Comparison of ENCODE assay signal across 16 cellular contexts in the genomic region with DNA sequence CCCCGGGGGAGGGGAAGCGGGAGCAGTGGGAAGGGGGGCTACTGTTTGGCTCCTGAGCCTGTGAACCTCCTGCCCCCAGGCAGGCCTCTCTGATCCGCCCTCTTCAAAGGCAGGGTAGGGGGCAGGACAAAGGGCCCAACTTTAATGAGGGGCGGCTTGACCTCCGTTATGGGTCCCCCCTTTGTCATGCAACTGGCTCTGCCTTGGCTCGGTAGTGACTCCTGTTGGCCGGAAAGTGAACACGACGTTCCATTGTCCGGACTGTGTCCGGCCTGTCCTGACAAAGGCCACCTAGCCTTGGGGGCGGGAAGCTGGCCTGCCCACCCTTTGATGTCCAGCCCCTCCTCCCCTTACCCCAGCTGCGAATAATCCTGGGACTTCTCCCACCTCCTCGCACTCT. TPM values are rescaled to one million over a fixed set of nuclear protein-coding genes. Genes with fewer than 3 reads are reported as not detected.
A peak's percentile ranks its signal among the peaks of the same experiment; 100 is the strongest.
DNase-seq lines count a peak whose midpoint lies in the region; ATAC-seq and TF ChIP-seq lines count a peak whose summit lies in the region.
"Had no signal": no experiment of that assay in that cellular context is flagged by ENCODE, and none has a peak within 500 bp of the region (broad histone marks: within the 10 kb centered on the region; RNA-seq: fewer than 3 reads in every experiment).

No MANE protein-coding gene starts in this region.

- DNase-seq in fibroblast of the aortic adventitia (ENCODE audit: low read depth) (no peak), progenitor cell of endocrine pancreas (ENCODE audit: low spot score, unreplicated experiment) (no peak), SJCRH30 (no peak)
- DNase-seq in activated CD4-positive, alpha-beta T cell treated with anti-CD3 and anti-CD28 coated beads, Interleukin-2, amount 50 U/mL, for 1 hour: no peak
- DNase-seq in stimulated activated CD4-positive, alpha-beta T cell treated with anti-CD3 and anti-CD28 coated beads, Interleukin-2, amount 100 ng/mL, for 24 hours: no peak
- DNase-seq: activated naive CD4-positive, alpha-beta T cell treated with anti-CD3 and anti-CD28 coated beads, Interleukin-2, amount 50 U/mL, for 16 hours; gastrocnemius medialis; NCI-H82; RPMI8226; stimulated activated naive CD4-positive, alpha-beta T cell treated with Interleukin-2 at 50 U/mL for 16 hours had no signal

- peaks cover 2% of the 10 kb centered on the region for H3K36me3 Mint-ChIP-seq in progenitor cell of endocrine pancreas (ENCODE audit: insufficient read depth)

- no peaks in the 10 kb centered on the region for H3K36me3 ChIP-seq in OCI-LY1 (ENCODE audit: insufficient read depth, low read length)
- no peaks in the 10 kb centered on the region for H3K36me3 ChIP-seq in SJCRH30
- H3K36me3 ChIP-seq: gastrocnemius medialis had no signal

- H3K27me3 Mint-ChIP-seq in progenitor cell of endocrine pancreas: peaks cover 69% of the 10 kb centered on the region

- H3K9ac ChIP-seq in OCI-LY1 (ENCODE audit: low read length): no peak overlapping the region

- ATAC-seq in HG03521 (IDR thresholded peaks at IDR 0.05; ENCODE audit: unreplicated experiment): no peak
- ATAC-seq: gastrocnemius medialis had no signal

- H3K27me3 ChIP-seq in OCI-LY1 (ENCODE audit: insufficient read depth, low read length): no peaks in the 10 kb centered on the region
- H3K27me3 ChIP-seq in SJCRH30: no peaks in the 10 kb centered on the region
- H3K27me3 ChIP-seq: gastrocnemius medialis had no signal

- H3K4me1 ChIP-seq in OCI-LY1 (ENCODE audit: insufficient read depth, low read length, severe bottlenecking) (no peaks in the 10 kb centered on the region), SJCRH30 (peaks cover 8% of the 10 kb centered on the region)

- H3K4me3 ChIP-seq in OCI-LY1 (ENCODE audit: low read depth, low read length, poor library complexity, severe bottlenecking) (no peak overlapping the region), fibroblast of the aortic adventitia (ENCODE audit: low read depth, low read length) (no peak overlapping the region), SJCRH30 (no peak overlapping the region)
- H3K4me3 ChIP-seq: gastrocnemius medialis had no signal

- H3K4me1 Mint-ChIP-seq in progenitor cell of endocrine pancreas (ENCODE audit: low read depth): peaks cover 6% of the 10 kb centered on the region

- no peak overlapping the region for H2AFZ ChIP-seq in OCI-LY1 (ENCODE audit: low read length)

- H3K9me3 ChIP-seq in OCI-LY1 (ENCODE audit: low read length) (no peaks in the 10 kb centered on the region), SJCRH30 (replicated peaks) (no peaks in the 10 kb centered on the region)
- H3K9me3 ChIP-seq: gastrocnemius medialis had no signal

- no peaks in the 10 kb centered on the region for H3K9me2 ChIP-seq in OCI-LY1 (ENCODE audit: low read depth, low read length)

- H4K20me1 ChIP-seq in OCI-LY1 (ENCODE audit: insufficient read depth, low read length): no peaks in the 10 kb centered on the region

- H3K27ac ChIP-seq in OCI-LY1 (ENCODE audit: low read depth, low read length, poor library complexity, severe bottlenecking): no peak overlapping the region
- H3K27ac ChIP-seq in SJCRH30: no peak overlapping the region
- H3K27ac ChIP-seq: gastrocnemius medialis had no signal

- H3K9me3 Mint-ChIP-seq in progenitor cell of endocrine pancreas (ENCODE audit: low read depth): no peaks in the 10 kb centered on the region

- TF ChIP-seq CTCF in GM12874 (IDR thresholded peaks at IDR 0.05; ENCODE audit: insufficient read depth, low read depth, low read length) (peak; percentile 32), OCI-LY1 (IDR thresholded peaks at IDR 0.05; ENCODE audit: low read length) (peak; percentile 10; the same call in 1 of the 2 replicates), fibroblast of the aortic adventitia (IDR thresholded peaks at IDR 0.05; ENCODE audit: insufficient read depth, low read length) (peak; percentile 1), progenitor cell of endocrine pancreas (IDR thresholded peaks at IDR 0.05; ENCODE audit: unreplicated experiment) (peak; percentile 29)

- no peaks in the 10 kb centered on the region for H3F3A ChIP-seq in OCI-LY1 (ENCODE audit: insufficient read depth, low read length)

- no peak overlapping the region for H3K27ac Mint-ChIP-seq in progenitor cell of endocrine pancreas

- H3K79me2 ChIP-seq in OCI-LY1 (ENCODE audit: insufficient read depth, low read length): no peaks in the 10 kb centered on the region

- no peak overlapping the region for H3K4me3 Mint-ChIP-seq in progenitor cell of endocrine pancreas (ENCODE audit: low read depth)

- H3K4me2 ChIP-seq in OCI-LY1 (ENCODE audit: low read length): no peak overlapping the region

RNA-seq across cellular contexts. Expression of a gene that starts 1.3 kb away (rescaled TPM):
- total RNA-seq in fibroblast of the aortic adventitia (ENCODE audit: low replicate concordance) (0.18 and 0.65 TPM in 2 replicates), progenitor cell of endocrine pancreas (0.31 and 0.43 TPM in 2 replicates)
- not detected in 2 replicates for total RNA-seq in SJCRH30 (2014; rRNA removed; shearing (Covaris generic))
- total RNA-seq: omental fat pad; T-helper 1 cell treated with Interleukin-12 subunit alpha and Interleukin-12 subunit beta and Interleukin-4 antibody, amounts not matched to agents 30 ng/mL and 1 ng/mL, for 36 hours had no signal

RNA-seq across cellular contexts. Expression of a gene that starts 12.3 kb away (rescaled TPM):
- total RNA-seq in fibroblast of the aortic adventitia (ENCODE audit: low replicate concordance) (111 and 180 TPM in 2 replicates), progenitor cell of endocrine pancreas (1.2 and 2.3 TPM in 2 replicates)
- total RNA-seq in SJCRH30 (2014; rRNA removed; shearing (Covaris generic)): 4.7 and 7.2 TPM in 2 replicates

RNA-seq across cellular contexts. Expression of a gene that starts 22.0 kb away (rescaled TPM):
- not detected in 2 replicates for total RNA-seq in fibroblast of the aortic adventitia (ENCODE audit: low replicate concordance)
- not detected in 2 replicates for total RNA-seq in progenitor cell of endocrine pancreas
- total RNA-seq in SJCRH30 (2014; rRNA removed; shearing (Covaris generic)): not detected in 2 replicates
- total RNA-seq: cardiac septum; omental fat pad; T-helper 1 cell treated with Interleukin-12 subunit alpha and Interleukin-12 subunit beta and Interleukin-4 antibody, amounts not matched to agents 30 ng/mL and 1 ng/mL, for 36 hours had no signal

Comparison
In these comparisons a context has a peak if more than half of its experiments do, and no peak if none do; other contexts are left out.
1. RNA of a gene that starts 12.3 kb away (total RNA-seq): 111 to 180 TPM in fibroblast of the aortic adventitia; 4.7 to 7.2 TPM in SJCRH30 and 1.2 to 2.3 TPM in progenitor cell of endocrine pancreas; every median in the first group is over 10 times any median in the second.
2. Peak in every context shown above with its lines, with median percentiles within 50 percentile points of each other: CTCF ChIP-seq.